32 cellular contexts compared by ENCODE assay signal in the genomic region with DNA sequence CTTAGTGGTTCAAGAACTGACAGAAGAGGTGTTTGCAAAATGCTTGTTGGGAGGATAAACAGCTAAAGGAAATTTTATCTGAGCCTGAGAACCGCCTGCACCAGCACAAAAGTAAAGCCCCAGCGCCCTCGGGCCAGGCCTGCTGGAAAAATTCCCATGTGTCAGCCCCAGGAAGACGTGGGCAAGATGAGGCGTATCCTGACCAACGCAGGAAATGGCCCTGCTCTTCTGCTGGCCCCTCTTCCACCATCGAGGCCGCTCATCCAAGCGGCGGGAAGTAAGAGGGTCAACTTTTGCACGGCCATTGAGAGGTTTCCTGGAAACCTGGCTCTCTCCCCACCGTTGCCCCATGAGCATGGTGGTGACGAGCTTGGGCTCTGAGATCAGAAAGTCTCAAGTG. TPM values are rescaled to one million over a fixed set of nuclear protein-coding genes. Genes with fewer than 3 reads are reported as not detected.
"Had no signal": no experiment of that assay in that cellular context is flagged by ENCODE, and none has a peak within 500 bp of the region (broad histone marks: within the 10 kb centered on the region; RNA-seq: fewer than 3 reads in every experiment).

No MANE protein-coding gene starts in this region.

- FAIRE-seq: urothelium cell line had no signal

- DNase-seq: natural killer cell; occipital lobe; ovary; right cardiac atrium; stimulated activated CD4-positive, alpha-beta T cell treated with anti-CD3 and anti-CD28 coated beads, Interleukin-15, amount 100 ng/mL, for 24 hours; stimulated activated CD4-positive, alpha-beta T cell treated with anti-CD3 and anti-CD28 coated beads, Interleukin-2, amount 100 ng/mL, for 24 hours; stimulated activated CD4-positive, alpha-beta T cell treated with anti-CD3 and anti-CD28 coated beads, Interleukin-2, amount 100 ng/mL, for 48 hours; stimulated activated CD4-positive, alpha-beta T cell treated with anti-CD3 and anti-CD28 coated beads, Interleukin-4, amount 100 ng/mL, for 24 hours; stimulated activated naive B cell treated with anti-CD40 and anti-IgM and Interleukin-4, amounts not matched to agents 10 μg/mL and 1 μg/mL and 100 μg/mL, for 72 hours; stimulated activated naive CD4-positive, alpha-beta T cell treated with Interleukin-2 at 50 U/mL for 16 hours; stomach; thyroid gland; trophoblast cell; upper lobe of left lung had no signal

- H3K4me1 ChIP-seq: parathyroid adenoma, psoas muscle, tibial nerve, vagina had no signal

- H2AFZ ChIP-seq: neural progenitor cell, parathyroid adenoma had no signal

- H3K4me3 ChIP-seq: neural progenitor cell, ovary, psoas muscle, skin epidermis, smooth muscle cell, stomach, thoracic aorta, thyroid gland, tibial nerve, upper lobe of left lung, vagina had no signal

- H3K9me3 ChIP-seq: ovary, psoas muscle, thyroid gland, vagina had no signal

- H3K27me3 ChIP-seq: neural progenitor cell, ovary, thyroid gland, upper lobe of left lung, vagina had no signal

- H3K9ac ChIP-seq: neural progenitor cell, parathyroid adenoma had no signal

- H3K79me2 ChIP-seq: parathyroid adenoma had no signal

- H3K36me3 ChIP-seq: neural progenitor cell, ovary, thoracic aorta, thyroid gland, tibial nerve, upper lobe of left lung, vagina had no signal

- H3K4me2 ChIP-seq: neural progenitor cell, smooth muscle cell had no signal

- H3K27ac ChIP-seq: neural progenitor cell, ovary, parathyroid adenoma, psoas muscle, skin epidermis, stomach, thoracic aorta, thyroid gland, tibial nerve, upper lobe of left lung, vagina had no signal

- ATAC-seq: natural killer cell; psoas muscle; sciatic nerve; stimulated activated effector memory CD8-positive, alpha-beta T cell treated with anti-CD3 and anti-CD28 coated beads, Interleukin-12 subunit alpha, Interleukin-12 subunit beta, amount 100 ng/mL, for 72 hours; stimulated activated naive B cell treated with anti-CD40 and anti-IgM and Interleukin-4, amounts not matched to agents 10 μg/mL and 1 μg/mL and 100 μg/mL, for 72 hours had no signal

RNA-seq across cellular contexts. Expression of a gene that starts 45.0 kb away (rescaled TPM):
- total RNA-seq: natural killer cell, occipital lobe, osteoblast, ovary, progenitor cell of endocrine pancreas, psoas muscle, renal cortical epithelial cell, right cardiac atrium, sciatic nerve, smooth muscle cell, stomach, subcutaneous adipose tissue, temporal lobe, thoracic aorta, thyroid gland, tibial nerve, upper lobe of left lung, ureter, vagina had no signal
- polyA plus RNA-seq: neural cell, ovary, psoas muscle, right cardiac atrium, smooth muscle cell, stomach had no signal

RNA-seq across cellular contexts. Expression of a gene that starts 56.3 kb away (rescaled TPM):
- total RNA-seq: natural killer cell, occipital lobe, osteoblast, ovary, progenitor cell of endocrine pancreas, psoas muscle, renal cortical epithelial cell, right cardiac atrium, sciatic nerve, smooth muscle cell, stomach, subcutaneous adipose tissue, temporal lobe, thoracic aorta, thyroid gland, tibial nerve, upper lobe of left lung, ureter, vagina had no signal
- polyA plus RNA-seq: neural cell, ovary, psoas muscle, smooth muscle cell, stomach had no signal
